ENCODE assay signal across 8 cellular contexts in genomic region chr5:131169810-131170539, GRCh38. TPM values are rescaled to one million over a fixed set of nuclear protein-coding genes. Genes with fewer than 3 reads are reported as not detected.
DNase-seq lines count a peak whose midpoint lies in the region; TF ChIP-seq lines count a peak whose summit lies in the region.

No MANE protein-coding gene starts in this region.

- H3K4me1 ChIP-seq in Caco-2 = no peaks in the 10 kb centered on the region; the same call in 1 of the 2 replicates
- no peaks in the 10 kb centered on the region for H3K4me1 ChIP-seq in endocrine pancreas (ENCODE audit: control insufficient read depth, insufficient read depth, low read length)

- H3K27me3 Mint-ChIP-seq in Caco-2 (ENCODE audit: insufficient read depth, unreplicated experiment) (no peaks in the 10 kb centered on the region), osteocyte (ENCODE audit: unreplicated experiment) (no peaks in the 10 kb centered on the region)

- H3K9ac ChIP-seq in endocrine pancreas (ENCODE audit: control insufficient read depth, insufficient read depth, low read length) = peak overlapping the region; percentile 85

- CTCF ChIA-PET in Caco-2 (lab: Charles Lee) = no interaction called here

- H3K9me3 ChIP-seq in Caco-2 (no peaks in the 10 kb centered on the region), endocrine pancreas (ENCODE audit: control insufficient read depth, low read length) (no peaks in the 10 kb centered on the region)

- BruUV-seq in Caco-2 (replicated peaks; lab: Mats Ljungman, UMichigan) = TSS peak; percentile 92

- H3K36me3 Mint-ChIP-seq in Caco-2 (ENCODE audit: insufficient read depth, unreplicated experiment) (peaks cover 15% of the 10 kb centered on the region), osteocyte (ENCODE audit: unreplicated experiment) (no peaks in the 10 kb centered on the region)

- H3K27me3 ChIP-seq in Caco-2 (replicated peaks; ENCODE audit: control insufficient read depth, insufficient read depth, low read length) = no peaks in the 10 kb centered on the region
- no peaks in the 10 kb centered on the region for H3K27me3 ChIP-seq in endocrine pancreas (ENCODE audit: control insufficient read depth, insufficient read depth, low read length)

- H3K9me3 Mint-ChIP-seq in Caco-2 (ENCODE audit: unreplicated experiment) = no peaks in the 10 kb centered on the region
- no peaks in the 10 kb centered on the region for H3K9me3 Mint-ChIP-seq in osteocyte (ENCODE audit: unreplicated experiment)

- H3K4me1 Mint-ChIP-seq in Caco-2 (ENCODE audit: low read depth, unreplicated experiment) (peaks cover 13% of the 10 kb centered on the region), osteocyte (ENCODE audit: unreplicated experiment) (peaks cover 23% of the 10 kb centered on the region)

- peak overlapping the region; percentile 60 for H3K4me3 ChIP-seq in Caco-2 (ENCODE audit: low read depth, low read length)
- H3K4me3 ChIP-seq in endocrine pancreas (ENCODE audit: control insufficient read depth, insufficient read depth, low read length) = peak overlapping the region; percentile 98

- intact Hi-C loops in Caco-2 (cut with micrococcal nuclease; ENCODE audit: unreplicated experiment) = loop anchor here (1.0 kb wide), 1 partner anchor 93 kb away; no protein-coding TSS in a partner anchor

- no peaks in the 10 kb centered on the region for H3K36me3 ChIP-seq in Caco-2 (ENCODE audit: control insufficient read depth, insufficient read depth, low read length)
- H3K36me3 ChIP-seq in endocrine pancreas (ENCODE audit: control insufficient read depth, insufficient read depth, low read length) = no peaks in the 10 kb centered on the region

- peak overlapping the region; percentile 96 for H3K4me3 Mint-ChIP-seq in Caco-2 (ENCODE audit: unreplicated experiment)
- peak overlapping the region; percentile 96 for H3K4me3 Mint-ChIP-seq in osteocyte (ENCODE audit: unreplicated experiment)

- H3K27ac Mint-ChIP-seq in Caco-2 (ENCODE audit: unreplicated experiment) (peak overlapping the region; percentile 89), osteocyte (ENCODE audit: unreplicated experiment) (peak overlapping the region; percentile 81)

- POLR2A ChIA-PET in Caco-2 (lab: Charles Lee) = no interaction called here

- TF ChIP-seq CTCF in Caco-2 (IDR thresholded peaks at IDR 0.05; ENCODE audit: insufficient read depth in 1 of 2, low read depth in 1 of 2, low read length in 1 of 2, severe bottlenecking in 1 of 2, unreplicated experiment in 1 of 2) = no peak
- TF ChIP-seq CTCF in osteocyte (IDR thresholded peaks at IDR 0.05) = no peak

- no peak for DNase-seq in Caco-2
- peak; percentile 38 for DNase-seq in NCI-H69 (lab: John Stamatoyannopoulos, UW)
- no peak for DNase-seq in osteocyte (ENCODE audit: extremely low spot score, unreplicated experiment)
- DNase-seq in activated gamma-delta T cell treated with Interleukin-2 at 50 U/mL for 16 hours = no peak
- DNase-seq in hippocampal formation (lab: John Stamatoyannopoulos, UW) = no peak
- no peak for DNase-seq in inferior parietal cortex (ENCODE audit: extremely low spot score)
- DNase-seq in NCI-H526 (lab: John Stamatoyannopoulos, UW) = no peak

RNA-seq across cellular contexts. Expression of gene LYRM7, which starts 0.8 kb away (rescaled TPM):
- total RNA-seq in Caco-2 (2022) = 13.7 and 14.9 TPM in 2 replicates
- total RNA-seq in osteocyte = 6.9 and 9.1 TPM in 2 replicates

RNA-seq across cellular contexts. Expression of gene HINT1, which starts 4.9 kb away (rescaled TPM):
- total RNA-seq in Caco-2 (2022) (228 and 243 TPM in 2 replicates), osteocyte (194 and 199 TPM in 2 replicates)
